1 cellular context compared by ENCODE assay signal in the genomic region with DNA sequence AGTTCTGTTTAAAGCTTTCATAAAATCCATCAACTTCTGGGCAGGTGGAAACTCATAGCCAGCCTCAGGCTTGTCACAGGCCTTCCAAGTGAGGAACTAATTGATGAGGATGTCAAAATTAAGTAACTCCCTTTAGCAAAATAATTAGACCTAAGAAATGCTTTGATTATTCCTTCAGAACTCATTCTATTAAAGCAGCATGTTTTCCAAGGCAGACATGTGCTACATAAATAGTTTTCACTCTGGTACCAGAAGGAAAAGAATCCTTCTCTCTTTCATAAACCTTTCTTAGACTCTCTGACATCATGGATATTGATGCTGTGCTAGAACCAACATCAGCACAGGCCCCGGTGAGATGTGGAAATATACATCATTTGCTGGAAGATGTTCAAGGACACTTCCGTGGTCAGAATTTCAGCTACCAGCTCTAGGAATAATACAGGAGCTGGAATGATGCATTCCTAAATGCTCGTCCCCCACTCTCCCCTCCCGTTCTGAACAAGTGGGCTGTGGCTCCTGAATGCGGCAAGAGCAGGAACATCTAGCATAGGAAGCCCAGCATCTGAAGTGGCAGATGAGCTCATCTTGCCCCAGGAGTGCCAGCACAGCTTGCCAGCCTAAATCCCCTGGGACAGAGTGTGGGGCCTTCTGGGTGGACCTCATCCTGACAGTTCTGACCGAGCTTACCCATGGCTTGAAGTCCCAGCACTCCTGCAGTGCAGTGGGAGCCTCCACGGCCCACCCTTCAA.
TF ChIP-seq lines count a peak whose summit lies in the region.

No MANE protein-coding gene starts in this region.

TF ChIP-seq in SK-N-SH, 30 proteins besides CTCF, POLR2A, EP300 and RAD21 (continued from another document):
- TF ChIP-seq TCF12 (IDR thresholded peaks at IDR 0.05): peak; percentile 65; the same call in 1 of the 2 replicates
- peak; percentile 22; the same call in 1 of the 2 replicates for TF ChIP-seq ELF1 (IDR thresholded peaks at IDR 0.05)
- no peak for TF ChIP-seq FOXJ3 (CRISPR knock-in tag; IDR thresholded peaks at IDR 0.05)
- TF ChIP-seq SIN3A (IDR thresholded peaks at IDR 0.05; ENCODE audit: borderline replicate concordance, low read depth, low read length): no peak; the same call in 1 of the 2 replicates
- no peak for TF ChIP-seq NRF1 (IDR thresholded peaks at IDR 0.05; ENCODE audit: low read depth, low read length)
- TF ChIP-seq JUND (IDR thresholded peaks at IDR 0.05): peak; percentile 58
- peak; percentile 56; the same call in 1 of the 2 replicates for TF ChIP-seq POLR2AphosphoS5 (IDR thresholded peaks at IDR 0.05; ENCODE audit: low read depth, low read length)
- TF ChIP-seq, protein P1, sequence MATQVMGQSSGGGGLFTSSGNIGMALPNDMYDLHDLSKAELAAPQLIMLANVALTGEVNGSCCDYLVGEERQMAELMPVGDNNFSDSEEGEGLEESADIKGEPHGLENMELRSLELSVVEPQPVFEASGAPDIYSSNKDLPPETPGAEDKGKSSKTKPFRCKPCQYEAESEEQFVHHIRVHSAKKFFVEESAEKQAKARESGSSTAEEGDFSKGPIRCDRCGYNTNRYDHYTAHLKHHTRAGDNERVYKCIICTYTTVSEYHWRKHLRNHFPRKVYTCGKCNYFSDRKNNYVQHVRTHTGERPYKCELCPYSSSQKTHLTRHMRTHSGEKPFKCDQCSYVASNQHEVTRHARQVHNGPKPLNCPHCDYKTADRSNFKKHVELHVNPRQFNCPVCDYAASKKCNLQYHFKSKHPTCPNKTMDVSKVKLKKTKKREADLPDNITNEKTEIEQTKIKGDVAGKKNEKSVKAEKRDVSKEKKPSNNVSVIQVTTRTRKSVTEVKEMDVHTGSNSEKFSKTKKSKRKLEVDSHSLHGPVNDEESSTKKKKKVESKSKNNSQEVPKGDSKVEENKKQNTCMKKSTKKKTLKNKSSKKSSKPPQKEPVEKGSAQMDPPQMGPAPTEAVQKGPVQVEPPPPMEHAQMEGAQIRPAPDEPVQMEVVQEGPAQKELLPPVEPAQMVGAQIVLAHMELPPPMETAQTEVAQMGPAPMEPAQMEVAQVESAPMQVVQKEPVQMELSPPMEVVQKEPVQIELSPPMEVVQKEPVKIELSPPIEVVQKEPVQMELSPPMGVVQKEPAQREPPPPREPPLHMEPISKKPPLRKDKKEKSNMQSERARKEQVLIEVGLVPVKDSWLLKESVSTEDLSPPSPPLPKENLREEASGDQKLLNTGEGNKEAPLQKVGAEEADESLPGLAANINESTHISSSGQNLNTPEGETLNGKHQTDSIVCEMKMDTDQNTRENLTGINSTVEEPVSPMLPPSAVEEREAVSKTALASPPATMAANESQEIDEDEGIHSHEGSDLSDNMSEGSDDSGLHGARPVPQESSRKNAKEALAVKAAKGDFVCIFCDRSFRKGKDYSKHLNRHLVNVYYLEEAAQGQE (IDR thresholded peaks at IDR 0.05; ENCODE audit: low read depth, low read length): no peak
- no peak for TF ChIP-seq CHD2 (IDR thresholded peaks at IDR 0.05; ENCODE audit: low read length, partially characterized antibody)
- no peak for TF ChIP-seq RXRA (IDR thresholded peaks at IDR 0.05; ENCODE audit: borderline replicate concordance, low read depth)
- TF ChIP-seq, protein P2, sequence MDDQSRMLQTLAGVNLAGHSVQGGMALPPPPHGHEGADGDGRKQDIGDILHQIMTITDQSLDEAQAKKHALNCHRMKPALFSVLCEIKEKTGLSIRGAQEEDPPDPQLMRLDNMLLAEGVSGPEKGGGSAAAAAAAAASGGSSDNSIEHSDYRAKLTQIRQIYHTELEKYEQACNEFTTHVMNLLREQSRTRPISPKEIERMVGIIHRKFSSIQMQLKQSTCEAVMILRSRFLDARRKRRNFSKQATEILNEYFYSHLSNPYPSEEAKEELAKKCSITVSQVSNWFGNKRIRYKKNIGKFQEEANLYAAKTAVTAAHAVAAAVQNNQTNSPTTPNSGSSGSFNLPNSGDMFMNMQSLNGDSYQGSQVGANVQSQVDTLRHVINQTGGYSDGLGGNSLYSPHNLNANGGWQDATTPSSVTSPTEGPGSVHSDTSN (IDR thresholded peaks at IDR 0.05): no peak; the same call in 1 of the 2 replicates
- peak; percentile 55; the same call in 1 of the 2 replicates for TF ChIP-seq TAF1 (IDR thresholded peaks at IDR 0.05; ENCODE audit: borderline replicate concordance, low read depth, low read length)
- TF ChIP-seq, protein P3, sequence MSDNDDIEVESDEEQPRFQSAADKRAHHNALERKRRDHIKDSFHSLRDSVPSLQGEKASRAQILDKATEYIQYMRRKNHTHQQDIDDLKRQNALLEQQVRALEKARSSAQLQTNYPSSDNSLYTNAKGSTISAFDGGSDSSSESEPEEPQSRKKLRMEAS (IDR thresholded peaks at IDR 0.05; ENCODE audit: low read depth): no peak
- TF ChIP-seq TEAD4 (IDR thresholded peaks at IDR 0.05; ENCODE audit: borderline replicate concordance, insufficient read depth): peak; percentile 70; the same call in 1 of the 2 replicates
- TF ChIP-seq, protein P4, sequence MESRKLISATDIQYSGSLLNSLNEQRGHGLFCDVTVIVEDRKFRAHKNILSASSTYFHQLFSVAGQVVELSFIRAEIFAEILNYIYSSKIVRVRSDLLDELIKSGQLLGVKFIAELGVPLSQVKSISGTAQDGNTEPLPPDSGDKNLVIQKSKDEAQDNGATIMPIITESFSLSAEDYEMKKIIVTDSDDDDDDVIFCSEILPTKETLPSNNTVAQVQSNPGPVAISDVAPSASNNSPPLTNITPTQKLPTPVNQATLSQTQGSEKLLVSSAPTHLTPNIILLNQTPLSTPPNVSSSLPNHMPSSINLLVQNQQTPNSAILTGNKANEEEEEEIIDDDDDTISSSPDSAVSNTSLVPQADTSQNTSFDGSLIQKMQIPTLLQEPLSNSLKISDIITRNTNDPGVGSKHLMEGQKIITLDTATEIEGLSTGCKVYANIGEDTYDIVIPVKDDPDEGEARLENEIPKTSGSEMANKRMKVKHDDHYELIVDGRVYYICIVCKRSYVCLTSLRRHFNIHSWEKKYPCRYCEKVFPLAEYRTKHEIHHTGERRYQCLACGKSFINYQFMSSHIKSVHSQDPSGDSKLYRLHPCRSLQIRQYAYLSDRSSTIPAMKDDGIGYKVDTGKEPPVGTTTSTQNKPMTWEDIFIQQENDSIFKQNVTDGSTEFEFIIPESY (IDR thresholded peaks at IDR 0.05; ENCODE audit: borderline replicate concordance, low read depth): 0 out of 2 replicates have a peak, but pooled peaks have one; percentile 35
- TF ChIP-seq, protein P5, sequence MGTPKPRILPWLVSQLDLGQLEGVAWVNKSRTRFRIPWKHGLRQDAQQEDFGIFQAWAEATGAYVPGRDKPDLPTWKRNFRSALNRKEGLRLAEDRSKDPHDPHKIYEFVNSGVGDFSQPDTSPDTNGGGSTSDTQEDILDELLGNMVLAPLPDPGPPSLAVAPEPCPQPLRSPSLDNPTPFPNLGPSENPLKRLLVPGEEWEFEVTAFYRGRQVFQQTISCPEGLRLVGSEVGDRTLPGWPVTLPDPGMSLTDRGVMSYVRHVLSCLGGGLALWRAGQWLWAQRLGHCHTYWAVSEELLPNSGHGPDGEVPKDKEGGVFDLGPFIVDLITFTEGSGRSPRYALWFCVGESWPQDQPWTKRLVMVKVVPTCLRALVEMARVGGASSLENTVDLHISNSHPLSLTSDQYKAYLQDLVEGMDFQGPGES (IDR thresholded peaks at IDR 0.05; ENCODE audit: low read depth, low read length): no peak
